In genomic region chr7:26964409-26964808, GRCh38 we compare ENCODE assay signal across 27 cellular contexts.
"Had no signal": no experiment of that assay in that cellular context is flagged by ENCODE, and none has a peak within 500 bp of the region (broad histone marks: within the 10 kb centered on the region; RNA-seq: fewer than 3 reads in every experiment).

No MANE protein-coding gene starts in this region.

- H3K9me3 ChIP-seq: adrenal gland, ascending aorta, pancreas, psoas muscle, right atrium auricular region, spleen, testis, uterus had no signal

- H3K4me1 ChIP-seq: ascending aorta, psoas muscle, right atrium auricular region, testis, uterus had no signal

- ATAC-seq: activated CD8-positive, alpha-beta T cell treated with anti-CD3 and anti-CD28 coated beads, Interleukin-2, amount 10 ng/mL, durations not matched to agents 7 days and 5 days; activated T-helper 17 cell treated with anti-CD3 and anti-CD28 coated beads, Interleukin-2, amount 50 U/mL, for 72 hours; effector memory CD8-positive, alpha-beta T cell; esophagus mucosa; left ventricle myocardium superior; natural killer cell treated with Interleukin-12 subunit alpha and Interleukin-12 subunit beta and Interleukin-15 and Interleukin-18, amount 100 ng/mL, for 72 hours; pancreas; psoas muscle had no signal

- DNase-seq: activated CD4-positive, alpha-beta T cell treated with anti-CD3 and anti-CD28 coated beads, Interleukin-2, amount 50 U/mL, for 1 hour; activated CD4-positive, CD25-positive, alpha-beta regulatory T cell treated with anti-CD3 and anti-CD28 coated beads, Interleukin-2, amount 50 U/mL, for 72 hours; activated CD8-positive, alpha-beta T cell treated with anti-CD3 and anti-CD28 coated beads, Interleukin-2, amount 10 ng/mL, durations not matched to agents 7 days and 5 days; activated naive CD4-positive, alpha-beta T cell; adrenal gland; brain microvascular endothelial cell; central memory CD4-positive, alpha-beta T cell; dorsolateral prefrontal cortex; effector memory CD8-positive, alpha-beta T cell; foreskin melanocyte; hippocampal formation; left ventricle myocardium superior; mammary epithelial cell; pancreas; psoas muscle; spleen; stimulated activated CD4-positive, alpha-beta T cell treated with anti-CD3 and anti-CD28 coated beads, Interleukin-4, amount 100 ng/mL, for 1 hour; stimulated activated naive CD4-positive, alpha-beta T cell; testis; trophoblast cell; uterus; WERI-Rb-1 had no signal

- H3K4me3 ChIP-seq: adrenal gland, ascending aorta, dorsolateral prefrontal cortex, pancreas, psoas muscle, right atrium auricular region, spleen, testis, uterus had no signal

- H3K27ac ChIP-seq: adrenal gland, ascending aorta, brain microvascular endothelial cell, dorsolateral prefrontal cortex, pancreas, psoas muscle, right atrium auricular region, testis, uterus, WERI-Rb-1 had no signal

- H3K36me3 ChIP-seq: adrenal gland, ascending aorta, brain microvascular endothelial cell, pancreas, right atrium auricular region, spleen, uterus, WERI-Rb-1 had no signal

- H3K27me3 ChIP-seq: adrenal gland, ascending aorta, brain microvascular endothelial cell, pancreas, right atrium auricular region, spleen, testis, uterus had no signal
